ENCODE assay signal across 11 cellular contexts in the genomic region with DNA sequence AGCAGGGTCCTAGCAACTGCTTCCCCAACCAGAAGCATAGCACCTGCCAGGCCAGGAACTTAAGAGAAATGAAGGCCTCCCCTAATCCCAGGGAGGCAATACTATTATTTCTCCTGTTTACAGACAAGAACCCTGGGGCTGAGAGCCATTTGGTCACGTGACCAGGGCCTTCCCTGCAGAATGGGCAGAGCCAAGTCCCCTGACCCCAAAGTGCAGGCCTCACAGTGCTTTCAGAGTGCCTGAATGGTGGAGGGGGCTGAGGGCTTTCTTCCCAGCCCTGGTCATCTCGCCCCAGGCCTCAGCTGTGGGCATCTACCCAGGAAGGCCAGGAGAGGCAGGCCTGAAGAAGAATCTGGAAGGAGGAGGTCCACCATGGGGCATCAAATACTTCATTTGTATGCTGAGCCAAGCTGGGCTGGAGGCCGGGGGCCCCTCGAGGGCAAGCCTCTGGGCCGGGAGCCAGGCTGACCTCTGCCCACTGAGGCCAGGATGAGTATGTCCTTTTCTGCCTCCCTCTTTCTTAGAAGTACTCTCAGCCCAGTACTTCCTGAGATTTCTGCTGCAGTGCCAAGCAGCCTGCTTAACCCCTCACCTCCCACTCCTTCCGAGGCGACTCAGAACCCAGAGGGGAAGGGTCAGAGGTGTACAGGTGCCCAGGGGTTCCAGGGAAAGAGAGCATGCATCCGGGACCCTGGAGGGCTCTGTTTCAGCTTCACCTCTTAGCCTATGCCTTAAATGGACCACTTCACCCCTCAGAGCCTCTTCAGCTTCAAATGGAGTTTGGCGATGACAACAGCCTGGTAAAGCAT. TPM values are rescaled to one million over a fixed set of nuclear protein-coding genes. Genes with fewer than 3 reads are reported as not detected.
DNase-seq lines count a peak whose midpoint lies in the region; ATAC-seq, FAIRE-seq and TF ChIP-seq lines count a peak whose summit lies in the region.
"Had no signal": no experiment of that assay in that cellular context is flagged by ENCODE, and none has a peak within 500 bp of the region (broad histone marks: within the 10 kb centered on the region; RNA-seq: fewer than 3 reads in every experiment).

No MANE protein-coding gene starts in this region.

- TF ChIP-seq CTCF in H1 (IDR thresholded peaks at IDR 0.05; ENCODE audit: control extremely low read depth in 1 of 3, insufficient read depth in 1 of 3, low read depth in 1 of 3, low read length in 3 of 3) (no peak), tibial artery (IDR thresholded peaks at IDR 0.05) (no peak)

- intact Hi-C loops in tibial artery (cut with DNase I; ENCODE audit: low total_unique reads) = no loop called here

- no peak overlapping the region for H2BK5ac ChIP-seq in H1 (ENCODE audit: low read depth, low read length)

- no peak overlapping the region for H2BK15ac ChIP-seq in H1 (ENCODE audit: low read length)

- CTCF ChIA-PET in H1 (lab: Charles Lee; ENCODE audit: partially characterized antibody) = interaction anchor here (0.7 to 1.7 kb wide), 5 partner anchors 65 to 142 kb away, joined by 3 to 6 read pairs (median 3); no protein-coding TSS in a partner anchor

- no peak overlapping the region for H3K23ac ChIP-seq in H1 (ENCODE audit: insufficient read length)

- H3K9me3 ChIP-seq in H1 (ENCODE audit: insufficient read depth in 2 of 2, low read depth in 1 of 2, low read length in 1 of 2) = no peaks in the 10 kb centered on the region
- H3K9me3 ChIP-seq in mucosa of rectum (ENCODE audit: control insufficient read depth in 2 of 2, low read length in 2 of 2) = no peaks in the 10 kb centered on the region
- no peaks in the 10 kb centered on the region for H3K9me3 ChIP-seq in tibial artery

- no peak for TF ChIP-seq EP300 in H1 (IDR thresholded peaks at IDR 0.05; ENCODE audit: borderline replicate concordance in 1 of 2, low read depth in 2 of 2, low read length in 2 of 2)

- TF ChIP-seq POLR2A in H1 (IDR thresholded peaks at IDR 0.05; ENCODE audit: control extremely low read depth in 1 of 2, low read depth in 2 of 2, low read length in 2 of 2) = no peak
- no peak for TF ChIP-seq POLR2A in H54 (IDR thresholded peaks at IDR 0.05; ENCODE audit: low read depth, low read length)

- H2BK12ac ChIP-seq in H1 (ENCODE audit: low read depth, low read length) = no peak overlapping the region

- H3K79me1 ChIP-seq in H1 (ENCODE audit: low read depth, low read length) = no peaks in the 10 kb centered on the region

- H3K4ac ChIP-seq in H1 (replicated peaks; ENCODE audit: insufficient read length, low read depth, low read length) = no peak overlapping the region

- WGBS in H1 (ENCODE audit: extremely low coverage in 1 of 2, insufficient coverage in 1 of 2, insufficient read length in 1 of 2, insufficient replicate concordance in 2 of 2, low coverage in 1 of 2, low lambda C conversion rate in 2 of 2, missing lambda C conversion rate in 1 of 2), 2 experiments = 95% methylated on average over 9 of the region's 9 CpGs; no CpG with 5 or more reads in 1 of the 2 experiments

- H3K14ac ChIP-seq in H1 (ENCODE audit: insufficient read length) = no peak overlapping the region

- peak; percentile 90 for DNase-seq in M059J (ENCODE audit: low read depth)
- no peak for DNase-seq in H1 (ENCODE audit: low read depth in 1 of 2, low spot score in 2 of 2)
- DNase-seq in tibial artery = peak in 1 of 2 donors; percentile 73
- DNase-seq in H54 (ENCODE audit: insufficient read length, low spot score) = no peak
- no peak for DNase-seq in activated T-cell treated with anti-CD3 and anti-CD28 coated beads, Interleukin-2, amount 50 U/mL, for 1 hour
- DNase-seq: activated CD4-positive, CD25-positive, alpha-beta regulatory T cell; NCI-H510A had no signal

- FAIRE-seq in H1 (lab: Jason Lieb, UNC) = no peak
- no peak for FAIRE-seq in H54 (lab: Jason Lieb, UNC)
- FAIRE-seq: bronchial epithelial cell had no signal

- H3K36me3 ChIP-seq in H1 (ENCODE audit: control insufficient read depth in 2 of 4, insufficient read depth in 4 of 4, low read length in 3 of 4) = no peaks in the 10 kb centered on the region
- no peaks in the 10 kb centered on the region for H3K36me3 ChIP-seq in mucosa of rectum (ENCODE audit: control insufficient read depth in 2 of 2, insufficient read depth in 2 of 2, low read length in 2 of 2)
- no peaks in the 10 kb centered on the region for H3K36me3 ChIP-seq in tibial artery

- H3K4me3 ChIP-seq in H1 (ENCODE audit: extremely low read depth in 1 of 4, insufficient read depth in 2 of 4, low read depth in 3 of 4, low read length in 4 of 4) (no peak overlapping the region), mucosa of rectum (ENCODE audit: low read length in 2 of 2) (no peak overlapping the region), tibial artery (no peak overlapping the region)

- POLR2A ChIA-PET in H1 (lab: Charles Lee; ENCODE audit: partially characterized antibody) = interaction anchor here (5.3 kb wide), 1 partner anchor 19 kb away, joined by 36 read pairs; a partner anchor contains a TSS

- TF ChIP-seq RAD21 in H1 (IDR thresholded peaks at IDR 0.05 in 1 of 2, conservative IDR thresholded peaks at IDR 0.05 in 1 of 2; ENCODE audit: low read depth in 2 of 2, low read length in 2 of 2) = no peak

- no peak overlapping the region for H4K8ac ChIP-seq in H1 (ENCODE audit: extremely low read depth, insufficient read depth, low read length)

- H3K9ac ChIP-seq in H1 (replicated peaks in 1 of 4; ENCODE audit: extremely low read depth in 1 of 4, low read depth in 3 of 4, low read length in 3 of 4) = no peak overlapping the region
- H3K9ac ChIP-seq in mucosa of rectum (ENCODE audit: low read depth in 1 of 2, low read length in 2 of 2) = peak overlapping the region; percentile 55 to 67

- no peaks in the 10 kb centered on the region for H3K23me2 ChIP-seq in H1 (ENCODE audit: low read depth, low read length)

- no peak overlapping the region for H2AK5ac ChIP-seq in H1 (ENCODE audit: low read depth, low read length)

- H3K56ac ChIP-seq in H1 (replicated peaks; ENCODE audit: insufficient read length, low read depth, low read length) = no peak overlapping the region

- H3K4me1 ChIP-seq in H1 (replicated peaks in 1 of 4; ENCODE audit: control insufficient read depth in 3 of 4, insufficient read depth in 4 of 4, low read length in 3 of 4) = peaks cover 0 to 3% (median 0%) of the 10 kb centered on the region in 4 experiments; a peak in 4 of 7 replicates
- peaks cover 14 to 25% of the 10 kb centered on the region in 2 donors for H3K4me1 ChIP-seq in mucosa of rectum (ENCODE audit: control insufficient read depth in 2 of 2, insufficient read depth in 2 of 2, low read length in 2 of 2)
- peaks cover 12 to 72% (median 67%) of the 10 kb centered on the region in 4 donors for H3K4me1 ChIP-seq in tibial artery

- H2BK120ac ChIP-seq in H1 (replicated peaks; ENCODE audit: low read depth, low read length) = no peak overlapping the region

- no peak overlapping the region for H3K27ac ChIP-seq in H1 (ENCODE audit: low read depth, low read length)
- peak overlapping the region; percentile 85 to 92 for H3K27ac ChIP-seq in mucosa of rectum (ENCODE audit: low read depth in 2 of 2, low read length in 2 of 2)
- H3K27ac ChIP-seq in tibial artery = peak overlapping the region; percentile 87 to 90

- no peak overlapping the region for H2AFZ ChIP-seq in H1 (ENCODE audit: low read length)

- H4K91ac ChIP-seq in H1 (replicated peaks; ENCODE audit: insufficient read length, low read length) = no peak overlapping the region

- H3K79me2 ChIP-seq in H1 (ENCODE audit: control insufficient read depth in 1 of 2, insufficient read depth in 2 of 2, low read length in 2 of 2) = no peaks in the 10 kb centered on the region

- H4K20me1 ChIP-seq in H1 (replicated peaks in 1 of 2; ENCODE audit: control insufficient read depth in 1 of 2, insufficient read depth in 2 of 2, low read length in 2 of 2) = no peaks in the 10 kb centered on the region

- H2BK20ac ChIP-seq in H1 (ENCODE audit: low read length) = no peak overlapping the region

- no peak overlapping the region for H3K4me2 ChIP-seq in H1 (ENCODE audit: insufficient read depth in 1 of 2, low read depth in 2 of 2, low read length in 2 of 2)

- H3K27me3 ChIP-seq in H1 (replicated peaks in 1 of 4; ENCODE audit: control insufficient read depth in 3 of 4, extremely low read depth in 1 of 4, insufficient read depth in 3 of 4, low read length in 3 of 4) (peaks cover 0 to 2% (median 0%) of the 10 kb centered on the region in 4 experiments; a peak in 3 of 7 replicates), mucosa of rectum (ENCODE audit: control insufficient read depth in 2 of 2, insufficient read depth in 2 of 2, low read length in 2 of 2) (no peaks in the 10 kb centered on the region), tibial artery (no peaks in the 10 kb centered on the region)

- no peak overlapping the region for H4K5ac ChIP-seq in H1 (ENCODE audit: insufficient read length, low read depth, low read length)

- no peak for ATAC-seq in GM18907 (IDR thresholded peaks at IDR 0.05; ENCODE audit: unreplicated experiment)
- ATAC-seq in HG03097 (IDR thresholded peaks at IDR 0.05; ENCODE audit: low FRiP score, unreplicated experiment) = no peak

- no peak overlapping the region for H3K18ac ChIP-seq in H1 (ENCODE audit: extremely low read depth, low read length)

RNA-seq across cellular contexts. Expression of a gene that starts 18.9 kb away (rescaled TPM):
- total RNA-seq in M059J (2014; rRNA removed; shearing (Covaris generic)) = 80.5 and 91.9 TPM in 2 replicates
- 6.5 and 8.6 TPM in 2 replicates for total RNA-seq in H1 (2021; fragmentation: NEBNext Ultra II Directional; extraction: Animal tissue kit (Norgen Biotek cat#: 25700))
- polyA plus RNA-seq in H1 (2011; rRNA removed) = 11.4 and 11.7 TPM in 2 replicates
- polyA plus RNA-seq in H1 (2011; cell fraction: cytosol; rRNA removed) = 11.3 TPM
- polyA plus RNA-seq in H1 (2011; cell fraction: nucleus; rRNA removed) = 15.3 TPM
- 6.9 to 8.1 TPM (median 7.2 TPM) in 4 replicates for polyA plus RNA-seq in H1 (2012, experiment 1 of 2)
- 7.6 TPM for polyA plus RNA-seq in H1 (2012, experiment 2 of 2)
- 3.2 TPM for polyA plus RNA-seq in H1 (2013, experiment 1 of 2)
- polyA plus RNA-seq in H1 (2013, experiment 2 of 2) = 2.9 TPM
- 17.6 and 18.7 TPM in 2 replicates for polyA minus RNA-seq in H1 (2011; rRNA and poly(A)+ RNA removed)
- 10.2 TPM for polyA minus RNA-seq in H1 (2011; cell fraction: cytosol; rRNA and poly(A)+ RNA removed)
- polyA minus RNA-seq in H1 (2011; cell fraction: nucleus; rRNA and poly(A)+ RNA removed) = 47.4 TPM

RNA-seq across cellular contexts. Expression of a gene that starts 44.2 kb away (rescaled TPM):
- total RNA-seq in M059J (2014; rRNA removed; shearing (Covaris generic)) = 149 and 153 TPM in 2 replicates
- total RNA-seq in H1 (2021; fragmentation: NEBNext Ultra II Directional; extraction: Animal tissue kit (Norgen Biotek cat#: 25700)) = 95.3 and 96.1 TPM in 2 replicates
- 106 and 119 TPM in 2 replicates for polyA plus RNA-seq in H1 (2011; rRNA removed)
- polyA plus RNA-seq in H1 (2011; cell fraction: cytosol; rRNA removed) = 98.1 TPM
- polyA plus RNA-seq in H1 (2011; cell fraction: nucleus; rRNA removed) = 111 TPM
- 66.7 to 101 TPM (median 89.0 TPM) in 4 replicates for polyA plus RNA-seq in H1 (2012, experiment 1 of 2)
- polyA plus RNA-seq in H1 (2012, experiment 2 of 2) = 62.7 TPM
- 77.6 TPM for polyA plus RNA-seq in H1 (2013, experiment 1 of 2)
- 91.5 TPM for polyA plus RNA-seq in H1 (2013, experiment 2 of 2)
- 164 and 223 TPM in 2 replicates for polyA minus RNA-seq in H1 (2011; rRNA and poly(A)+ RNA removed)
- polyA minus RNA-seq in H1 (2011; cell fraction: cytosol; rRNA and poly(A)+ RNA removed) = 56.1 TPM
- 85.4 TPM for polyA minus RNA-seq in H1 (2011; cell fraction: nucleus; rRNA and poly(A)+ RNA removed)

Comparison
In these comparisons a context has a peak if more than half of its experiments do, and no peak if none do; other contexts are left out.
1. H3K9ac ChIP-seq: peak in mucosa of rectum (2 of 2); none in H1 (0 of 4).